In genomic region chr10:73774637-73775036, GRCh38 we compare ENCODE assay signal across 8 cellular contexts. TPM values are rescaled to one million over a fixed set of nuclear protein-coding genes. Genes with fewer than 3 reads are reported as not detected.
DNase-seq lines count a peak whose midpoint lies in the region; ATAC-seq and TF ChIP-seq lines count a peak whose summit lies in the region.

No MANE protein-coding gene starts in this region.

- no peaks in the 10 kb centered on the region for H3K27me3 ChIP-seq in HL-60 (ENCODE audit: insufficient read depth, poor library complexity, severe bottlenecking)
- H3K27me3 ChIP-seq in mesenchymal stem cell (ENCODE audit: control insufficient read depth in 1 of 2, insufficient read depth in 1 of 2, low read length in 2 of 2) = no peaks in the 10 kb centered on the region
- no peaks in the 10 kb centered on the region for H3K27me3 ChIP-seq in gastroesophageal sphincter

- H2AK5ac ChIP-seq in mesenchymal stem cell (ENCODE audit: low read length, severe bottlenecking) = no peak overlapping the region

- H3K27me3 Mint-ChIP-seq in CD14-positive monocyte (ENCODE audit: low read depth in 3 of 3) = no peaks in the 10 kb centered on the region
- H3K27me3 Mint-ChIP-seq in activated naive CD8-positive, alpha-beta T cell treated with anti-CD3 and anti-CD28 coated beads for 36 hours = no peaks in the 10 kb centered on the region

- WGBS in mesenchymal stem cell = 44% methylated on average over 4 of the region's 5 CpGs
- WGBS in gastroesophageal sphincter (ENCODE audit: low coverage in 1 of 2), 2 donors = 16 to 27% methylated on average over 4 to 5 of the region's 5 CpGs

- intact Hi-C loops in CD14-positive monocyte (cut with micrococcal nuclease) = no loop called here

- H3K9me3 Mint-ChIP-seq in CD14-positive monocyte = peaks cover 0 to 2% (median 0%) of the 10 kb centered on the region in 7 donors
- no peaks in the 10 kb centered on the region for H3K9me3 Mint-ChIP-seq in activated naive CD8-positive, alpha-beta T cell treated with anti-CD3 and anti-CD28 coated beads for 36 hours

- H3K18ac ChIP-seq in mesenchymal stem cell (ENCODE audit: low read depth in 1 of 2, low read length in 2 of 2) = no peak overlapping the region

- H3K4me2 ChIP-seq in mesenchymal stem cell (ENCODE audit: low read length, poor library complexity, severe bottlenecking) = peak overlapping the region; percentile 3

- H3K4me1 ChIP-seq in mesenchymal stem cell (ENCODE audit: control insufficient read depth, insufficient read depth, low read depth, low read length) (peaks cover 16% of the 10 kb centered on the region), gastroesophageal sphincter (peaks cover 2 to 51% (median 25%) of the 10 kb centered on the region in 3 donors)

- ATAC-seq in gastroesophageal sphincter (no peak), HG03378 (IDR thresholded peaks at IDR 0.05; ENCODE audit: unreplicated experiment) (no peak)

- H3K36me3 Mint-ChIP-seq in CD14-positive monocyte = peaks cover 32 to 50% of the 10 kb centered on the region in 2 donors
- H3K36me3 Mint-ChIP-seq in activated naive CD8-positive, alpha-beta T cell treated with anti-CD3 and anti-CD28 coated beads for 36 hours = peaks cover 48% of the 10 kb centered on the region

- peak overlapping the region in 1 of 2 experiments; percentile 61 for H3K14ac ChIP-seq in mesenchymal stem cell (ENCODE audit: low read length in 2 of 2)

- H2BK120ac ChIP-seq in mesenchymal stem cell (ENCODE audit: low read depth, low read length) = no peak overlapping the region

- TF ChIP-seq EP300 in gastroesophageal sphincter (IDR thresholded peaks at IDR 0.05) = no peak

- no peak overlapping the region for H3K4ac ChIP-seq in mesenchymal stem cell (ENCODE audit: low read depth in 1 of 2, low read length in 2 of 2)

- TF ChIP-seq CTCF in CD14-positive monocyte (IDR thresholded peaks at IDR 0.05) (no peak), HL-60 (IDR thresholded peaks at IDR 0.05; ENCODE audit: insufficient read depth, low read length) (no peak), gastroesophageal sphincter (IDR thresholded peaks at IDR 0.05) (no peak)

- peak overlapping the region; percentile 65 for H3K9ac ChIP-seq in mesenchymal stem cell (ENCODE audit: low read length)

- H3K27ac Mint-ChIP-seq in CD14-positive monocyte = no peak overlapping the region
- peak overlapping the region; percentile 4 for H3K27ac Mint-ChIP-seq in activated naive CD8-positive, alpha-beta T cell treated with anti-CD3 and anti-CD28 coated beads for 36 hours

- peaks cover 4% of the 10 kb centered on the region for H3K79me1 ChIP-seq in mesenchymal stem cell (replicated peaks; ENCODE audit: low read length, poor library complexity, severe bottlenecking)

- no peak overlapping the region for H2AFZ ChIP-seq in mesenchymal stem cell (ENCODE audit: low read depth, low read length)

- H3K23ac ChIP-seq in mesenchymal stem cell (ENCODE audit: low read length in 2 of 2) = peak overlapping the region in 1 of 2 experiments; percentile 83

- no peaks in the 10 kb centered on the region for H3K9me3 ChIP-seq in mesenchymal stem cell (ENCODE audit: control insufficient read depth, low read length)
- no peaks in the 10 kb centered on the region for H3K9me3 ChIP-seq in gastroesophageal sphincter

- H4K8ac ChIP-seq in mesenchymal stem cell (ENCODE audit: low read length) = no peak overlapping the region

- no peak overlapping the region for H4K91ac ChIP-seq in mesenchymal stem cell (ENCODE audit: low read length)

- H3K27ac ChIP-seq in HL-60 (replicated peaks) = no peak overlapping the region
- no peak overlapping the region for H3K27ac ChIP-seq in mesenchymal stem cell (ENCODE audit: low read length, poor library complexity, severe bottlenecking)
- H3K27ac ChIP-seq in gastroesophageal sphincter = peak overlapping the region in 1 of 4 donors; percentile 25

- H3K4me3 ChIP-seq in HL-60 (replicated peaks; ENCODE audit: insufficient read depth, low read length) = peak overlapping the region; percentile 78
- H3K4me3 ChIP-seq in mesenchymal stem cell (ENCODE audit: insufficient read depth in 1 of 2, low read depth in 1 of 2, low read length in 2 of 2) = peak overlapping the region in 1 of 2 experiments; percentile 99
- H3K4me3 ChIP-seq in gastroesophageal sphincter = peak overlapping the region in 1 of 2 donors; percentile 94

- H3K36me3 ChIP-seq in mesenchymal stem cell (ENCODE audit: control insufficient read depth in 1 of 2, insufficient read depth in 2 of 2, low read depth in 1 of 2, low read length in 2 of 2) (peaks cover 41 to 69% of the 10 kb centered on the region in 2 experiments), gastroesophageal sphincter (peaks cover 0 to 64% of the 10 kb centered on the region in 2 donors)

- no peak for DNase-seq in CD14-positive monocyte (ENCODE audit: low spot score)
- peak; percentile 31 to 51 for DNase-seq in HL-60 (ENCODE audit: low read depth in 1 of 2, low spot score in 1 of 2)
- no peak for DNase-seq in activated naive CD8-positive, alpha-beta T cell treated with anti-CD3 and anti-CD28 coated beads for 36 hours
- DNase-seq in mesenchymal stem cell = peak; percentile 43
- no peak for DNase-seq in GM03348 (ENCODE audit: low spot score)
- DNase-seq in activated gamma-delta T cell treated with Interleukin-2 at 50 U/mL for 16 hours = no peak

- peaks cover 35% of the 10 kb centered on the region for H3K4me1 Mint-ChIP-seq in CD14-positive monocyte
- H3K4me1 Mint-ChIP-seq in activated naive CD8-positive, alpha-beta T cell treated with anti-CD3 and anti-CD28 coated beads for 36 hours = peaks cover 30% of the 10 kb centered on the region

- H2BK15ac ChIP-seq in mesenchymal stem cell (ENCODE audit: low read depth, poor library complexity, severe bottlenecking) = no peak overlapping the region

- TF ChIP-seq POLR2A in gastroesophageal sphincter (IDR thresholded peaks at IDR 0.05) = no peak

- H2BK5ac ChIP-seq in mesenchymal stem cell (ENCODE audit: low read depth, low read length, poor library complexity, severe bottlenecking) = no peak overlapping the region

- H3K4me3 Mint-ChIP-seq in CD14-positive monocyte = peak overlapping the region; percentile 3 to 44
- peak overlapping the region; percentile 94 for H3K4me3 Mint-ChIP-seq in activated naive CD8-positive, alpha-beta T cell treated with anti-CD3 and anti-CD28 coated beads for 36 hours

- H2BK12ac ChIP-seq in mesenchymal stem cell (ENCODE audit: low read length in 2 of 2) = no peak overlapping the region

RNA-seq across cellular contexts. Expression of gene CHCHD1, which starts 7.2 kb away (rescaled TPM):
- 10 to 100 TPM; 72.3 to 85.0 TPM for polyA plus RNA-seq in CD14-positive monocyte
- 10 to 100 TPM; 34.8 to 38.6 TPM for total RNA-seq in activated naive CD8-positive, alpha-beta T cell treated with anti-CD3 and anti-CD28 coated beads for 36 hours
- polyA plus RNA-seq in mesenchymal stem cell (2013, experiment 1 of 2) = 112 TPM
- polyA plus RNA-seq in mesenchymal stem cell (2013, experiment 2 of 2) = 116 TPM
- total RNA-seq in gastroesophageal sphincter = 10 to 100 TPM; 19.9 to 29.5 (median 21.4) TPM

RNA-seq across cellular contexts. Expression of gene ZSWIM8, which starts 10.8 kb away (rescaled TPM):
- 10 to 100 TPM in 1 of 2 donors, 1 to 10 TPM in 1; 7.8 to 19.2 TPM for polyA plus RNA-seq in CD14-positive monocyte
- 10 to 100 TPM; 31.0 to 35.5 TPM for total RNA-seq in activated naive CD8-positive, alpha-beta T cell treated with anti-CD3 and anti-CD28 coated beads for 36 hours
- polyA plus RNA-seq in mesenchymal stem cell (2013, experiment 1 of 2) = 89.1 TPM
- 80.7 TPM for polyA plus RNA-seq in mesenchymal stem cell (2013, experiment 2 of 2)
- 100 to 1,000 TPM in 2 of 4 donors, 10 to 100 TPM in 2; 48.4 to 121 (median 101) TPM for total RNA-seq in gastroesophageal sphincter

RNA-seq across cellular contexts. Expression of gene SEC24C, which starts 30.5 kb away (rescaled TPM):
- 10 to 100 TPM; 25.7 to 44.8 TPM for polyA plus RNA-seq in CD14-positive monocyte
- 10 to 100 TPM; 74.6 to 74.9 TPM for total RNA-seq in activated naive CD8-positive, alpha-beta T cell treated with anti-CD3 and anti-CD28 coated beads for 36 hours
- 39.6 TPM for polyA plus RNA-seq in mesenchymal stem cell (2013, experiment 1 of 2)
- 36.9 TPM for polyA plus RNA-seq in mesenchymal stem cell (2013, experiment 2 of 2)
- total RNA-seq in gastroesophageal sphincter = 10 to 100 TPM; 47.5 to 65.1 (median 49.6) TPM

RNA-seq across cellular contexts. Expression of gene NDST2, which starts 36.8 kb away (rescaled TPM):
- polyA plus RNA-seq in CD14-positive monocyte = 10 to 100 TPM; 22.7 to 25.6 TPM
- 10 to 100 TPM; 45.9 to 49.7 TPM for total RNA-seq in activated naive CD8-positive, alpha-beta T cell treated with anti-CD3 and anti-CD28 coated beads for 36 hours
- 16.6 TPM for polyA plus RNA-seq in mesenchymal stem cell (2013, experiment 1 of 2)
- polyA plus RNA-seq in mesenchymal stem cell (2013, experiment 2 of 2) = 16.7 TPM
- total RNA-seq in gastroesophageal sphincter = 10 to 100 TPM; 17.9 to 53.9 (median 25.7) TPM

Comparison
In these comparisons a context has a peak if more than half of its experiments do, and no peak if none do; other contexts are left out.
1. DNase-seq: peak in HL-60 (2 of 2) and mesenchymal stem cell (single experiment); none in CD14-positive monocyte (single experiment), activated naive CD8-positive, alpha-beta T cell treated with anti-CD3 and anti-CD28 coated beads for 36 hours (single experiment), GM03348 (single experiment) and activated gamma-delta T cell treated with Interleukin-2 at 50 U/mL for 16 hours (single experiment).